7 cellular contexts compared by ENCODE assay signal in genomic region chr18:36828157-36828629, GRCh38. TPM values are rescaled to one million over a fixed set of nuclear protein-coding genes. Genes with fewer than 3 reads are reported as not detected.
DNase-seq lines count a peak whose midpoint lies in the region; ATAC-seq and TF ChIP-seq lines count a peak whose summit lies in the region.

No MANE protein-coding gene starts in this region.

- CTCF ChIA-PET in Panc1 (lab: Charles Lee) = interaction anchor here (0.6 kb wide), 1 partner anchor 904 kb away, joined by 3 read pairs; no protein-coding TSS in a partner anchor

- POLR2A ChIA-PET in Panc1 (lab: Charles Lee) = interaction anchor here (0.6 to 1.0 kb wide), 2 partner anchors 89 to 1165 kb away, joined by 4 to 7 read pairs; no protein-coding TSS in a partner anchor

- intact Hi-C loops in Panc1 (cut with micrococcal nuclease; ENCODE audit: unreplicated experiment) (no loop called here), body of pancreas (cut with DNase I) (no loop called here)

- peak in 1 of 3 donors; percentile 80 for TF ChIP-seq POLR2A in body of pancreas (IDR thresholded peaks at IDR 0.05)

- H3K27me3 ChIP-seq in Panc1 (ENCODE audit: control insufficient read depth, insufficient read depth, low read length) (no peaks in the 10 kb centered on the region), body of pancreas (no peaks in the 10 kb centered on the region)

- WGBS in body of pancreas, 2 donors = 0 to 1% methylated on average over 15 to 18 of the region's 18 CpGs

- DNase-seq in GM10266 (ENCODE audit: extremely low spot score) = peak; percentile 13
- no peak for DNase-seq in Panc1 (ENCODE audit: low read depth, low spot score)
- DNase-seq in body of pancreas = peak; percentile 41 to 49 (median 48)
- peak; percentile 82 for DNase-seq in iris pigment epithelial cell (ENCODE audit: low read depth)
- DNase-seq in stimulated activated CD4-positive, alpha-beta T cell treated with anti-CD3 and anti-CD28 coated beads, Interleukin-4, amount 100 ng/mL, for 1 hour = peak; percentile 19
- no peak for DNase-seq in mesenteric fat pad (ENCODE audit: low spot score)

- no peaks in the 10 kb centered on the region for H3K36me3 ChIP-seq in Panc1 (ENCODE audit: control insufficient read depth, insufficient read depth, low read length)
- H3K36me3 ChIP-seq in body of pancreas (replicated peaks in 1 of 2; ENCODE audit: insufficient read depth in 1 of 2, low read depth in 2 of 2) = no peaks in the 10 kb centered on the region

- ATAC-seq in HG03060 (IDR thresholded peaks at IDR 0.05; ENCODE audit: low read depth, unreplicated experiment) = peak; percentile 2
- peak; percentile 5 for ATAC-seq in Panc1
- ATAC-seq in body of pancreas = peak; percentile 51

- no peaks in the 10 kb centered on the region for H3K9me3 ChIP-seq in Panc1 (ENCODE audit: control insufficient read depth, insufficient read depth, low read depth, low read length)
- H3K9me3 ChIP-seq in body of pancreas = no peaks in the 10 kb centered on the region

- peak overlapping the region; percentile 88 for H3K27ac ChIP-seq in Panc1 (ENCODE audit: low read length)
- peak overlapping the region; percentile 80 to 93 (median 88) for H3K27ac ChIP-seq in body of pancreas

- in situ Hi-C loops in Panc1 (cut with HindIII; ENCODE audit: low pct_unique_long_range_greater_than_20kb, low sequenced_read_pairs) = no loop called here

- TF ChIP-seq CTCF in GM10266 (IDR thresholded peaks at IDR 0.05; ENCODE audit: control insufficient read depth, insufficient read depth, low read depth, missing control alignments) (no peak), Panc1 (IDR thresholded peaks at IDR 0.05) (no peak), body of pancreas (IDR thresholded peaks at IDR 0.05) (no peak)

- peak overlapping the region; percentile 73 to 90 for H3K4me3 ChIP-seq in Panc1 (ENCODE audit: low read depth in 2 of 2, low read length in 2 of 2)
- peak overlapping the region; percentile 52 to 96 for H3K4me3 ChIP-seq in body of pancreas

- no TSS peak for BruUV-seq in Panc1 (replicated peaks; lab: Mats Ljungman, UMichigan)

- H3K4me1 ChIP-seq in Panc1 (ENCODE audit: control insufficient read depth, insufficient read depth, low read length) = peaks cover 10% of the 10 kb centered on the region
- peaks cover 27% of the 10 kb centered on the region for H3K4me1 ChIP-seq in body of pancreas

RNA-seq across cellular contexts. Expression of gene TPGS2, which starts 0.6 kb away (rescaled TPM):
- 98.7 TPM for total RNA-seq in Panc1 (2021; ENCODE audit: unreplicated experiment)
- polyA plus RNA-seq in Panc1 (2012; ENCODE audit: insufficient read length) = 100 TPM
- total RNA-seq in body of pancreas = 10 to 100 TPM; 32.2 to 33.9 TPM
- total RNA-seq in mesenteric fat pad = 72.8 TPM

RNA-seq across cellular contexts. Expression of gene KIAA1328, which starts 0.7 kb away (rescaled TPM):
- total RNA-seq in Panc1 (2021; ENCODE audit: unreplicated experiment) (6.2 TPM), body of pancreas (10 to 100 TPM; 10.9 to 21.8 TPM), mesenteric fat pad (8.0 TPM)
- 2.0 TPM for polyA plus RNA-seq in Panc1 (2012; ENCODE audit: insufficient read length)

Comparison
In these comparisons a context has a peak if more than half of its experiments do, and no peak if none do; other contexts are left out.
1. DNase-seq: peak in GM10266 (single experiment), body of pancreas (4 of 4), iris pigment epithelial cell (single experiment) and stimulated activated CD4-positive, alpha-beta T cell treated with anti-CD3 and anti-CD28 coated beads, Interleukin-4, amount 100 ng/mL, for 1 hour (single experiment); none in Panc1 (single experiment) and mesenteric fat pad (single experiment).
2. Peak in every context shown above with its lines, with median percentiles within 50 percentile points of each other: ATAC-seq.